ENCODE assay signal across 21 cellular contexts in the genomic region with DNA sequence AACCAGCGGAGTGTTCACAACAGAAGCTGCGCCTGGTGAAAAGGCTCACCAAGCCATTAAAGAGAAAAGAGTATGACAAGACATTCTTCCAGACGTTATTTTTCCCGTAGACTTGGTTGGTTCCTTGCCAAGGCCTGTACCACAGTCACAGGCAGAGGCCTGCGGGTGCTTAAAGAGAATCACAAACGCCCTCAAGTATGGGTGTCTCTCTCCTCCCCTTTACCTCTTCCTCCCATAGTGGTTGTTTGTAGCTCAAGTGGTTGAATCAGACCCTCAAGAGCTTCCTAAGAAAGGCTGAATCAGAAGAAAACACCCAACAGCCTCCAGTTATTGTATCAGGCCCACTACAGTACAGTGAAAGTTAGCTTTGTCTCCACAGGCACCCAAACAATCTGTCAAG.
"Had no signal": no experiment of that assay in that cellular context is flagged by ENCODE, and none has a peak within 500 bp of the region (broad histone marks: within the 10 kb centered on the region; RNA-seq: fewer than 3 reads in every experiment).

No MANE protein-coding gene starts in this region.

- H3K27me3 ChIP-seq: spleen had no signal

- H3K4me1 Mint-ChIP-seq: activated CD4-positive, alpha-beta T cell treated with anti-CD3 and anti-CD28 coated beads, Interleukin-2, amount 10 ng/mL, durations not matched to agents 7 days and 5 days; activated T-helper 17 cell treated with anti-CD3 and anti-CD28 coated beads, Interleukin-2, amount 50 U/mL, for 72 hours; stimulated activated memory B cell treated with anti-CD40 and anti-IgM and Interleukin-4, amounts not matched to agents 10 μg/mL and 1 μg/mL and 100 μg/mL, for 72 hours had no signal

- ATAC-seq: activated CD4-positive, CD25-positive, alpha-beta regulatory T cell treated with anti-CD3 and anti-CD28 coated beads, Interleukin-2, amount 50 U/mL, for 24 hours; activated T-helper 17 cell treated with anti-CD3 and anti-CD28 coated beads, Interleukin-2, amount 50 U/mL, for 72 hours; left lobe of liver; stimulated activated memory B cell treated with anti-CD40 and anti-IgM and Interleukin-4, amounts not matched to agents 10 μg/mL and 1 μg/mL and 100 μg/mL, for 72 hours had no signal

- H3K4me3 Mint-ChIP-seq: activated CD4-positive, alpha-beta T cell treated with anti-CD3 and anti-CD28 coated beads, Interleukin-2, amount 10 ng/mL, durations not matched to agents 7 days and 5 days; activated T-helper 17 cell treated with anti-CD3 and anti-CD28 coated beads, Interleukin-2, amount 50 U/mL, for 72 hours; nephron progenitor cell; stimulated activated memory B cell treated with anti-CD40 and anti-IgM and Interleukin-4, amounts not matched to agents 10 μg/mL and 1 μg/mL and 100 μg/mL, for 72 hours had no signal

- H3K36me3 ChIP-seq: spleen had no signal

- H3K9me3 Mint-ChIP-seq: activated CD4-positive, alpha-beta T cell treated with anti-CD3 and anti-CD28 coated beads, Interleukin-2, amount 10 ng/mL, durations not matched to agents 7 days and 5 days; activated T-helper 17 cell treated with anti-CD3 and anti-CD28 coated beads, Interleukin-2, amount 50 U/mL, for 72 hours; nephron progenitor cell; stimulated activated memory B cell treated with anti-CD40 and anti-IgM and Interleukin-4, amounts not matched to agents 10 μg/mL and 1 μg/mL and 100 μg/mL, for 72 hours had no signal

- H3K9me3 ChIP-seq: spleen had no signal

- H3K27ac Mint-ChIP-seq: activated CD4-positive, alpha-beta T cell treated with anti-CD3 and anti-CD28 coated beads, Interleukin-2, amount 10 ng/mL, durations not matched to agents 7 days and 5 days; activated T-helper 17 cell treated with anti-CD3 and anti-CD28 coated beads, Interleukin-2, amount 50 U/mL, for 72 hours; nephron progenitor cell; stimulated activated memory B cell treated with anti-CD40 and anti-IgM and Interleukin-4, amounts not matched to agents 10 μg/mL and 1 μg/mL and 100 μg/mL, for 72 hours had no signal

- H3K4me1 ChIP-seq: spleen had no signal

- DNase-seq: activated CD4-positive, alpha-beta T cell treated with anti-CD3 and anti-CD28 coated beads, Interleukin-2, amount 10 ng/mL, durations not matched to agents 7 days and 5 days; activated CD8-positive, alpha-beta memory T cell treated with anti-CD3 and anti-CD28 coated beads for 24 hours; activated CD8-positive, alpha-beta memory T cell treated with anti-CD3 and anti-CD28 coated beads, Interleukin-2, amount 50 U/mL, for 48 hours; activated naive CD4-positive, alpha-beta T cell; erythroblast; foreskin melanocyte; hypothalamus; islet precursor cell; midbrain; nephron progenitor cell; occipital lobe; posterior cingulate gyrus; retina; spleen; stimulated activated CD4-positive, alpha-beta T cell treated with anti-CD3 and anti-CD28 coated beads, Interleukin-4, amount 100 ng/mL, for 4 hours; T-helper 9 cell had no signal

- H3K27ac ChIP-seq: coronary artery, spleen had no signal

- H3K4me3 ChIP-seq: coronary artery, spleen had no signal

- H3K36me3 Mint-ChIP-seq: stimulated activated memory B cell treated with anti-CD40 and anti-IgM and Interleukin-4, amounts not matched to agents 10 μg/mL and 1 μg/mL and 100 μg/mL, for 72 hours had no signal
